In the genomic region with DNA sequence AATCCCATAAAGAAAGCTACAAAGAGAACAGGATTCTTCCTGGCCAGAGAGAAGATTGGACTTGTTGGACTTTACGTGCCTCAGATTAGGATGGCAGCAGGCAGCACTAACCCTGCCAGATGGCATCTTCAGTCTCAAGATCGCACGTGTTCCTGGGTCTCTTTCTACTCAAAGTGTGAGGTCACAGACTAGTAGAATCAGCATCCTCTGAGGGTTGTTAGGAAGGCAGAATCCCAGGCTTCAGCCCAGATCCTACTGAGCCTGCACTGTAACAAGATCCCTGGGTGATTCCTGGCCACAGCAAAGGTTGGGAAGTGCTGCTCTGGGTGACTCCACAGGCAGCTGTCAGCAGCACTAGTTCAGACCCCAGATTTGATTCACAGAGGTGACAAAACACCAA, we compare ENCODE assay signal across 8 cellular contexts. TPM values are rescaled to one million over a fixed set of nuclear protein-coding genes. Genes with fewer than 3 reads are reported as not detected.
A peak's percentile ranks its signal among the peaks of the same experiment; 100 is the strongest.
DNase-seq lines count a peak whose midpoint lies in the region; ATAC-seq and TF ChIP-seq lines count a peak whose summit lies in the region.

No MANE protein-coding gene starts in this region.

- no peak for TF ChIP-seq RAD21 in SK-N-SH (IDR thresholded peaks at IDR 0.05; ENCODE audit: low read length)

- ATAC-seq in sciatic nerve = peak; percentile 45
- no peak for ATAC-seq in HG02588 (IDR thresholded peaks at IDR 0.05; ENCODE audit: unreplicated experiment)
- ATAC-seq in GM18909 (IDR thresholded peaks at IDR 0.05; ENCODE audit: poor library complexity, unreplicated experiment) = no peak

- DNase-seq in DMS 273 (lab: John Stamatoyannopoulos, UW; ENCODE audit: unreplicated experiment) = peak; percentile 79
- no peak for DNase-seq in SK-N-SH
- peak; percentile 83 for DNase-seq in foreskin fibroblast
- DNase-seq in sciatic nerve (ENCODE audit: low spot score) = no peak
- DNase-seq in SIG-M5 treated with dmso at 0.1 percent for 504 hours (lab: John Stamatoyannopoulos, UW; ENCODE audit: unreplicated experiment) = no peak
- DNase-seq in DMS114 treated with DMSO at 0.1 percent for 48 hours (lab: John Stamatoyannopoulos, UW; ENCODE audit: unreplicated experiment) = no peak

- no peak overlapping the region for H2AFZ ChIP-seq in SK-N-SH (ENCODE audit: low read depth)

- H3K79me2 ChIP-seq in SK-N-SH (ENCODE audit: insufficient read depth) = peaks cover 90% of the 10 kb centered on the region

- no peaks in the 10 kb centered on the region for H3K9me3 ChIP-seq in SK-N-SH

- H3K4me3 ChIP-seq in SK-N-SH (ENCODE audit: low read depth in 2 of 2, low read length in 1 of 2) = no peak overlapping the region; a peak in 1 of 4 replicates
- no peak overlapping the region for H3K4me3 ChIP-seq in foreskin fibroblast (ENCODE audit: low read depth in 1 of 2, low read length in 2 of 2)

- peak overlapping the region; percentile 83 for H3K9ac ChIP-seq in SK-N-SH

- no peaks in the 10 kb centered on the region for H4K20me1 ChIP-seq in SK-N-SH (ENCODE audit: insufficient read depth)

- no peaks in the 10 kb centered on the region for H3K27me3 ChIP-seq in SK-N-SH (ENCODE audit: insufficient read depth)

- intact Hi-C loops in sciatic nerve (cut with DNase I) = loop anchor here (5.0 kb wide), 1 partner anchor 39 kb away; the partner anchor contains the start of gene EPAS1

- peak overlapping the region; percentile 79 for H3K4me2 ChIP-seq in SK-N-SH

- H3K9me2 ChIP-seq in SK-N-SH = no peaks in the 10 kb centered on the region

- TF ChIP-seq EP300 in SK-N-SH (IDR thresholded peaks at IDR 0.05; ENCODE audit: borderline replicate concordance in 1 of 2, low read depth in 1 of 2, low read length in 1 of 2) = no peak

- 67% methylated on average over 2 of the region's 3 CpGs for WGBS in SK-N-SH (ENCODE audit: low lambda C conversion rate)

- POLR2A ChIA-PET in SK-N-SH (lab: Yijun Ruan, JAX) = interaction anchor here (7.1 kb wide), 1 partner anchor 38 kb away, joined by 97 read pairs; the partner anchor contains the start of gene EPAS1

- H3K4me1 ChIP-seq in SK-N-SH (ENCODE audit: control insufficient read depth in 1 of 2, insufficient read depth in 2 of 2, low read depth in 1 of 2, low read length in 1 of 2) = peaks cover 79 to 97% of the 10 kb centered on the region in 2 experiments

- peak overlapping the region; percentile 100 for H3K27ac ChIP-seq in SK-N-SH (ENCODE audit: low read depth in 2 of 2, low read length in 1 of 2)

- peaks cover 35% of the 10 kb centered on the region for H3F3A ChIP-seq in SK-N-SH (replicated peaks; ENCODE audit: insufficient read depth)

- TF ChIP-seq CTCF in SK-N-SH (IDR thresholded peaks at IDR 0.05) (no peak), foreskin fibroblast (IDR thresholded peaks at IDR 0.05; ENCODE audit: low read depth, low read length) (no peak)

- H3K36me3 ChIP-seq in SK-N-SH (replicated peaks in 1 of 2; ENCODE audit: control insufficient read depth in 1 of 2, insufficient read depth in 2 of 2, low read length in 1 of 2) = no peaks in the 10 kb centered on the region

- CTCF ChIA-PET in SK-N-SH (lab: Yijun Ruan, JAX) = interaction anchor here (1.0 to 17.7 kb wide), 12 partner anchors 7 to 343 kb away, joined by 3 to 194 read pairs (median 5); partner anchors contain the start of gene EPAS1

TF ChIP-seq in SK-N-SH, 30 proteins besides CTCF, POLR2A, EP300 and RAD21:
- 0 out of 2 replicates have a peak, but pooled peaks have one; percentile 23 for TF ChIP-seq PBX3 (IDR thresholded peaks at IDR 0.05)
- no peak for TF ChIP-seq JUND (IDR thresholded peaks at IDR 0.05)
- peak; percentile 48; the same call in 1 of the 2 replicates for TF ChIP-seq TCF12 (IDR thresholded peaks at IDR 0.05)
- TF ChIP-seq, protein P1, sequence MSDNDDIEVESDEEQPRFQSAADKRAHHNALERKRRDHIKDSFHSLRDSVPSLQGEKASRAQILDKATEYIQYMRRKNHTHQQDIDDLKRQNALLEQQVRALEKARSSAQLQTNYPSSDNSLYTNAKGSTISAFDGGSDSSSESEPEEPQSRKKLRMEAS (IDR thresholded peaks at IDR 0.05; ENCODE audit: low read depth) = 0 out of 2 replicates have a peak, but pooled peaks have one; percentile 21
- TF ChIP-seq RXRA (IDR thresholded peaks at IDR 0.05; ENCODE audit: borderline replicate concordance, low read depth) = no peak

RNA-seq across cellular contexts. Expression of gene EPAS1, which starts 39.4 kb away (rescaled TPM):
- 69.2 and 92.2 TPM in 2 replicates for polyA plus RNA-seq in SK-N-SH (2012; rRNA removed)
- polyA plus RNA-seq in SK-N-SH (2012; cell fraction: cytosol; rRNA removed) = 66.4 and 74.6 TPM in 2 replicates
- polyA plus RNA-seq in SK-N-SH (2012; cell fraction: nucleus; rRNA removed) = 83.4 and 100 TPM in 2 replicates
- total RNA-seq in sciatic nerve = 270 TPM

Comparison
In these comparisons a context has a peak if more than half of its experiments do, and no peak if none do; other contexts are left out.
1. DNase-seq: peak in DMS 273 (single experiment) and foreskin fibroblast (2 of 2); none in SK-N-SH (single experiment), sciatic nerve (single experiment), SIG-M5 treated with dmso at 0.1 percent for 504 hours (single experiment) and DMS114 treated with DMSO at 0.1 percent for 48 hours (single experiment).